In genomic region chr9:89442981-89443817, GRCh38 we compare ENCODE assay signal across 9 cellular contexts. TPM values are rescaled to one million over a fixed set of nuclear protein-coding genes. Genes with fewer than 3 reads are reported as not detected.
DNase-seq lines count a peak whose midpoint lies in the region; ATAC-seq lines count a peak whose summit lies in the region.
"Had no signal": no experiment of that assay in that cellular context is flagged by ENCODE, and none has a peak within 500 bp of the region (broad histone marks: within the 10 kb centered on the region; RNA-seq: fewer than 3 reads in every experiment).

No MANE protein-coding gene starts in this region.

- H3K36me3 Mint-ChIP-seq in activated naive CD8-positive, alpha-beta T cell, result peaks cover 21% of the 10 kb centered on the region
- peaks cover 88% of the 10 kb centered on the region for H3K36me3 Mint-ChIP-seq in stimulated activated effector memory CD8-positive, alpha-beta T cell treated with anti-CD3 and anti-CD28 coated beads, Interleukin-12 subunit alpha, Interleukin-12 subunit beta, amount 100 ng/mL, for 72 hours

- H3K4me3 ChIP-seq in aorta (ENCODE audit: low read length in 2 of 2), result no peak overlapping the region
- H3K4me3 ChIP-seq: hepatocyte had no signal

- peak; percentile 55 for ATAC-seq in GM19023 (IDR thresholded peaks at IDR 0.05; ENCODE audit: unreplicated experiment)
- ATAC-seq in HG02981 (IDR thresholded peaks at IDR 0.05; ENCODE audit: unreplicated experiment), result peak; percentile 42
- ATAC-seq in stimulated activated effector memory CD8-positive, alpha-beta T cell treated with anti-CD3 and anti-CD28 coated beads, Interleukin-12 subunit alpha, Interleukin-12 subunit beta, amount 100 ng/mL, for 72 hours, result peak; percentile 15
- ATAC-seq in aorta (ENCODE audit: low FRiP score), result no peak

- H3K27me3 Mint-ChIP-seq in activated naive CD8-positive, alpha-beta T cell, result no peaks in the 10 kb centered on the region

- intact Hi-C loops in aorta (cut with DNase I), result no loop called here

- WGBS in aorta, 2 donors, result 89 to 91% methylated on average over 22 of the region's 22 CpGs

- H3K27ac ChIP-seq in aorta (ENCODE audit: low read depth in 1 of 2, low read length in 2 of 2), result no peak overlapping the region
- H3K27ac ChIP-seq: hepatocyte, WERI-Rb-1 had no signal

- H3K9me3 ChIP-seq in aorta (ENCODE audit: control insufficient read depth, low read length), result no peaks in the 10 kb centered on the region

- no peaks in the 10 kb centered on the region for H3K36me3 ChIP-seq in aorta (ENCODE audit: control insufficient read depth in 1 of 2, insufficient read depth in 2 of 2, low read length in 1 of 2)
- H3K36me3 ChIP-seq: WERI-Rb-1 had no signal

- H3K27ac Mint-ChIP-seq in activated naive CD8-positive, alpha-beta T cell, result peak overlapping the region; percentile 99
- peak overlapping the region; percentile 90 for H3K27ac Mint-ChIP-seq in stimulated activated effector memory CD8-positive, alpha-beta T cell treated with anti-CD3 and anti-CD28 coated beads, Interleukin-12 subunit alpha, Interleukin-12 subunit beta, amount 100 ng/mL, for 72 hours

- H3K27me3 ChIP-seq in aorta (ENCODE audit: control insufficient read depth in 1 of 2, insufficient read depth in 2 of 2, low read length in 1 of 2), result no peaks in the 10 kb centered on the region
- H3K27me3 ChIP-seq: hepatocyte had no signal

- H3K4me3 Mint-ChIP-seq in activated naive CD8-positive, alpha-beta T cell, result peak overlapping the region; percentile 41
- no peak overlapping the region for H3K4me3 Mint-ChIP-seq in stimulated activated effector memory CD8-positive, alpha-beta T cell treated with anti-CD3 and anti-CD28 coated beads, Interleukin-12 subunit alpha, Interleukin-12 subunit beta, amount 100 ng/mL, for 72 hours

- no peaks in the 10 kb centered on the region for H3K9me3 Mint-ChIP-seq in activated naive CD8-positive, alpha-beta T cell (ENCODE audit: low read depth)
- no peaks in the 10 kb centered on the region for H3K9me3 Mint-ChIP-seq in stimulated activated effector memory CD8-positive, alpha-beta T cell treated with anti-CD3 and anti-CD28 coated beads, Interleukin-12 subunit alpha, Interleukin-12 subunit beta, amount 100 ng/mL, for 72 hours

- H3K4me1 Mint-ChIP-seq in activated naive CD8-positive, alpha-beta T cell (ENCODE audit: low read depth), result peaks cover 89% of the 10 kb centered on the region
- peaks cover 92% of the 10 kb centered on the region for H3K4me1 Mint-ChIP-seq in stimulated activated effector memory CD8-positive, alpha-beta T cell treated with anti-CD3 and anti-CD28 coated beads, Interleukin-12 subunit alpha, Interleukin-12 subunit beta, amount 100 ng/mL, for 72 hours

- H3K4me1 ChIP-seq in aorta (ENCODE audit: control insufficient read depth in 1 of 2, insufficient read depth in 2 of 2, low read length in 2 of 2), result no peaks in the 10 kb centered on the region

- no peak for DNase-seq in stimulated activated effector memory CD8-positive, alpha-beta T cell treated with anti-CD3 and anti-CD28 coated beads, Interleukin-12 subunit alpha, Interleukin-12 subunit beta, amount 100 ng/mL, for 72 hours (ENCODE audit: low spot score in 2 of 2)
- DNase-seq in aorta (no peak), NCI-H446 treated with DMSO at 0.1 percent for 48 hours (lab: John Stamatoyannopoulos, UW) (no peak), SK-N-DZ (ENCODE audit: low spot score) (no peak)
- DNase-seq: WERI-Rb-1 had no signal

RNA-seq across cellular contexts. Expression of gene SEMA4D, which starts 54.7 kb away (rescaled TPM):
- 10 to 100 TPM; 24.7 to 26.2 TPM for total RNA-seq in aorta
- 1 to 10 TPM; 1.4 to 2.4 TPM for polyA plus RNA-seq in aorta
- 15.0 and 18.2 TPM in 2 replicates for polyA plus RNA-seq in SK-N-DZ (2014; cell fraction: cytosol; rRNA removed)
- 27.2 and 58.4 TPM in 2 replicates for polyA plus RNA-seq in SK-N-DZ (2014; cell fraction: nucleus; rRNA removed)
